ENCODE assay signal across 29 cellular contexts in the genomic region with DNA sequence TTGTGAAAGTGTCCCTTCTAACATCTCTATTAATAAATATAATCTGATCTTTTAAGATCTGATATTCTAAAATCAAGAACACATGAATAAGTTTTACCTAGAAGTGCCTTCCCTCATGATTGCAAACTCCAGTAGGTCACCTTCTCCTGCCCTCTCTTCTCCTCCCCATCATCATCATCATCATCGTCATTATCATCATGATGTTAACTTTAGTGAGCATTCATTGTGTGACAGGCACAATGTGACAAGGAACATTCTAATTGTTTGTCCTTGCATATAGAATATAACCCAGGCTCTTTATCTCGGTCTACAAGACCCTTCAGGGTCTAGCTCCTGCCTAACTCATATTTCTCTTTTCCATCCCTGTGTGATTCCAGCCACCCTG. TPM values are rescaled to one million over a fixed set of nuclear protein-coding genes. Genes with fewer than 3 reads are reported as not detected.
DNase-seq lines count a peak whose midpoint lies in the region; ATAC-seq and TF ChIP-seq lines count a peak whose summit lies in the region.
"Had no signal": no experiment of that assay in that cellular context is flagged by ENCODE, and none has a peak within 500 bp of the region (broad histone marks: within the 10 kb centered on the region; RNA-seq: fewer than 3 reads in every experiment).

No MANE protein-coding gene starts in this region.

- no peak overlapping the region for H3K9ac ChIP-seq in SK-N-MC (ENCODE audit: insufficient read length)
- H3K9ac ChIP-seq in rectal smooth muscle tissue (ENCODE audit: low read length) = no peak overlapping the region

- H3K9me3 ChIP-seq in HEK293 (ENCODE audit: control insufficient read depth, insufficient read depth, low read depth, low read length) (no peaks in the 10 kb centered on the region), SK-N-MC (ENCODE audit: low read depth, low read length) (no peaks in the 10 kb centered on the region), stomach (no peaks in the 10 kb centered on the region)
- H3K9me3 ChIP-seq: BE2C, HAP-1 had no signal

- CTCF ChIA-PET in HEK293 (lab: Yijun Ruan, JAX) = interaction anchor here (1.0 to 1.2 kb wide), 2 partner anchors 11 to 20 kb away, joined by 3 to 6 read pairs; no protein-coding TSS in a partner anchor

- H3K4me1 ChIP-seq in HEK293 (ENCODE audit: control insufficient read depth, insufficient read depth, low read length) (no peaks in the 10 kb centered on the region), foreskin keratinocyte (peaks cover 43% of the 10 kb centered on the region), rectal smooth muscle tissue (ENCODE audit: control insufficient read depth, insufficient read depth, low read length) (no peaks in the 10 kb centered on the region), stomach (peaks cover 0 to 15% (median 0%) of the 10 kb centered on the region in 4 donors)
- H3K4me1 ChIP-seq: BE2C had no signal

- WGBS in stomach, 5 donors = 89 to 94% (median 92%) methylated on average over 2 of the region's 2 CpGs

- ATAC-seq in foreskin keratinocyte = no peak
- ATAC-seq in GM18868 (IDR thresholded peaks at IDR 0.05; ENCODE audit: unreplicated experiment) = no peak
- ATAC-seq: GM12878, GM23338, PC-3 had no signal

- intact Hi-C loops in stomach (cut with DNase I; ENCODE audit: low total_unique reads) = no loop called here

- TF ChIP-seq POLR2A in stomach (IDR thresholded peaks at IDR 0.05) = no peak

- POLR2A ChIA-PET in HEK293 (lab: Yijun Ruan, JAX) = no interaction called here

- H3K27ac ChIP-seq in HEK293 (ENCODE audit: extremely low read depth, low read depth, low read length) = no peak overlapping the region
- H3K27ac ChIP-seq in SK-N-MC = peak overlapping the region; percentile 78; the same call in 1 of the 2 replicates
- H3K27ac ChIP-seq in foreskin keratinocyte = peak overlapping the region; percentile 5
- H3K27ac ChIP-seq in rectal smooth muscle tissue (ENCODE audit: low read depth, low read length) = peak overlapping the region; percentile 30
- H3K27ac ChIP-seq in stomach = no peak overlapping the region
- H3K27ac ChIP-seq: RWPE1 had no signal

- no peaks in the 10 kb centered on the region for H3K27me3 ChIP-seq in foreskin keratinocyte
- no peaks in the 10 kb centered on the region for H3K27me3 ChIP-seq in rectal smooth muscle tissue (ENCODE audit: control insufficient read depth, insufficient read depth, low read length)
- H3K27me3 ChIP-seq in stomach = no peaks in the 10 kb centered on the region
- H3K27me3 ChIP-seq: BE2C had no signal

- no peak for DNase-seq in SK-N-MC (ENCODE audit: low read depth, low spot score)
- DNase-seq in foreskin keratinocyte = no peak
- no peak for DNase-seq in SHP77 (lab: John Stamatoyannopoulos, UW)
- DNase-seq in stomach = no peak
- no peak for DNase-seq in HuH-7.5 (ENCODE audit: low spot score)
- DNase-seq: BE2C; CD8-positive, alpha-beta memory T cell; DMS 273 treated with DMSO at 0.1 percent for 48 hours; DMS79; EL; GDM1; MV-4-11; NCI-H1105; NCI-H146; NCI-H1930; NCI-H2107; NCI-H524; NCI-H748 treated with DMSO at 0.1 percent for 48 hours; PC-3; SHP77 treated with DMSO at 0.1 percent for 48 hours had no signal

- no peak for TF ChIP-seq EP300 in stomach (IDR thresholded peaks at IDR 0.05)

- H3K4me3 ChIP-seq in HEK293 (ENCODE audit: low read depth, low read length) (no peak overlapping the region), SK-N-MC (no peak overlapping the region), rectal smooth muscle tissue (ENCODE audit: low read length) (no peak overlapping the region), stomach (no peak overlapping the region)
- H3K4me3 ChIP-seq: GM12878, GM23338, HAP-1, K562 had no signal

- H3K36me3 ChIP-seq in HEK293 (ENCODE audit: control insufficient read depth in 2 of 2, insufficient read depth in 1 of 2, low read length in 2 of 2) (no peaks in the 10 kb centered on the region), SK-N-MC (ENCODE audit: insufficient read depth, low read length) (no peaks in the 10 kb centered on the region), rectal smooth muscle tissue (ENCODE audit: control insufficient read depth, insufficient read depth, low read length) (no peaks in the 10 kb centered on the region), stomach (no peaks in the 10 kb centered on the region)
- H3K36me3 ChIP-seq: BE2C, HAP-1 had no signal

- no peak for TF ChIP-seq CTCF in HEK293 (tag by site-specific recombination; IDR thresholded peaks at IDR 0.05)
- no peak for TF ChIP-seq CTCF in foreskin keratinocyte (conservative IDR thresholded peaks at IDR 0.05)
- TF ChIP-seq CTCF in stomach (IDR thresholded peaks at IDR 0.05) = no peak

TF ChIP-seq in HEK293, 187 proteins besides CTCF, POLR2A, EP300 and RAD21:
- TF ChIP-seq, protein P1, sequence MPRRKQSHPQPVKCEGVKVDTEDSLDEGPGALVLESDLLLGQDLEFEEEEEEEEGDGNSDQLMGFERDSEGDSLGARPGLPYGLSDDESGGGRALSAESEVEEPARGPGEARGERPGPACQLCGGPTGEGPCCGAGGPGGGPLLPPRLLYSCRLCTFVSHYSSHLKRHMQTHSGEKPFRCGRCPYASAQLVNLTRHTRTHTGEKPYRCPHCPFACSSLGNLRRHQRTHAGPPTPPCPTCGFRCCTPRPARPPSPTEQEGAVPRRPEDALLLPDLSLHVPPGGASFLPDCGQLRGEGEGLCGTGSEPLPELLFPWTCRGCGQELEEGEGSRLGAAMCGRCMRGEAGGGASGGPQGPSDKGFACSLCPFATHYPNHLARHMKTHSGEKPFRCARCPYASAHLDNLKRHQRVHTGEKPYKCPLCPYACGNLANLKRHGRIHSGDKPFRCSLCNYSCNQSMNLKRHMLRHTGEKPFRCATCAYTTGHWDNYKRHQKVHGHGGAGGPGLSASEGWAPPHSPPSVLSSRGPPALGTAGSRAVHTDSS (tag by site-specific recombination; IDR thresholded peaks at IDR 0.05) = peak; percentile 70
- TF ChIP-seq ZNF423 (tag by site-specific recombination; IDR thresholded peaks at IDR 0.05) = no peak

RNA-seq across cellular contexts. Expression of a gene that starts 51.7 kb away (rescaled TPM):
- 0.07 and 0.10 TPM in 2 replicates for total RNA-seq in foreskin keratinocyte
- polyA plus RNA-seq in foreskin keratinocyte = 0.01 and 0.06 TPM in 2 replicates
- total RNA-seq in stomach = 10 to 100 TPM in 1 of 5 donors, 1 to 10 TPM in 3, under 1 TPM in 1; under 0.01 to 16.3 (median 3.1) TPM
- under 1 TPM; under 0.01 to 0.12 (median 0.10) TPM for polyA plus RNA-seq in stomach
- polyA plus RNA-seq: CD14-positive monocyte had no signal

Comparison
In these comparisons a context has a peak if more than half of its experiments do, and no peak if none do; other contexts are left out.
1. H3K27ac ChIP-seq: peak in SK-N-MC (single experiment), foreskin keratinocyte (single experiment) and rectal smooth muscle tissue (single experiment); none in HEK293 (single experiment) and stomach (0 of 5).